2 cellular contexts compared by ENCODE assay signal in the genomic region with DNA sequence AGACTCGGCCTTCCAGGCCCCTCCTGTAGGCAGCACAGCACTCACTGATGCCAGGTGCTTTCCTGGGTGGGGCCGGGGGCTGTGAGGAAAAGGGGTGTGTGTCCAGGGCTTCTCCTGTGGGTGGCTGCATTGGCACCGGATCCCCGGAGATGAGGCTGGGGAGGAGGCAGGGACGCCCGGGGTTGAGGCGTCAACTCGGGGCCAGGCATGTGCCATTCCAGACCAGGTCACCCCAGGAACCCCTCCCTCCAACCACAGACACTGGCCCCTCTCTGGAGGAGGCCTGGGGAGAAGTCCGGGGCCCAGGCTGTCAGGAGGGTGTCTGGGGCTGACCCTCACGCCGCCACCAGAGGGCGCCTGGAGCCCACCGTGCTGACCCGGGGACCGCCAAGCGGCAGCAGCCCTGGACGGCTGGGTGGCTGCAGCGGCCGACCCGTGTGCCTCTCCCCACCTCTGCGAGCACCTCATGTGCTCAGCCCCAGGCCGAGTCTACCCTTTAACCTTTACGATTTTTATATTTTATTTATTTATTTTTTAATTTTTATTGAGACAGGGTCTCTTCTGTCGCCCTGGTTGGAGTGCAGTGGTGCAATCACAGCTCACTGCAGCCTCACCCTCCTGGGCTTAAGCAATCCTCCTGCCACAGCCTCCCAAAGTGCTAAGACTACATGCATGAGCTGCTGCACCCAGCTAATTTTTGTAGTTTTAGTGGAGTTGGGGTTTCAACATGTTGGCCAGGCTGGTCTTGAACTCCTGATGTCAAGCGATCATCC.
TF ChIP-seq lines count a peak whose summit lies in the region.

No MANE protein-coding gene starts in this region.

TF ChIP-seq in GM23338, 12 proteins besides CTCF, POLR2A, EP300 and RAD21:
- TF ChIP-seq, protein P1, sequence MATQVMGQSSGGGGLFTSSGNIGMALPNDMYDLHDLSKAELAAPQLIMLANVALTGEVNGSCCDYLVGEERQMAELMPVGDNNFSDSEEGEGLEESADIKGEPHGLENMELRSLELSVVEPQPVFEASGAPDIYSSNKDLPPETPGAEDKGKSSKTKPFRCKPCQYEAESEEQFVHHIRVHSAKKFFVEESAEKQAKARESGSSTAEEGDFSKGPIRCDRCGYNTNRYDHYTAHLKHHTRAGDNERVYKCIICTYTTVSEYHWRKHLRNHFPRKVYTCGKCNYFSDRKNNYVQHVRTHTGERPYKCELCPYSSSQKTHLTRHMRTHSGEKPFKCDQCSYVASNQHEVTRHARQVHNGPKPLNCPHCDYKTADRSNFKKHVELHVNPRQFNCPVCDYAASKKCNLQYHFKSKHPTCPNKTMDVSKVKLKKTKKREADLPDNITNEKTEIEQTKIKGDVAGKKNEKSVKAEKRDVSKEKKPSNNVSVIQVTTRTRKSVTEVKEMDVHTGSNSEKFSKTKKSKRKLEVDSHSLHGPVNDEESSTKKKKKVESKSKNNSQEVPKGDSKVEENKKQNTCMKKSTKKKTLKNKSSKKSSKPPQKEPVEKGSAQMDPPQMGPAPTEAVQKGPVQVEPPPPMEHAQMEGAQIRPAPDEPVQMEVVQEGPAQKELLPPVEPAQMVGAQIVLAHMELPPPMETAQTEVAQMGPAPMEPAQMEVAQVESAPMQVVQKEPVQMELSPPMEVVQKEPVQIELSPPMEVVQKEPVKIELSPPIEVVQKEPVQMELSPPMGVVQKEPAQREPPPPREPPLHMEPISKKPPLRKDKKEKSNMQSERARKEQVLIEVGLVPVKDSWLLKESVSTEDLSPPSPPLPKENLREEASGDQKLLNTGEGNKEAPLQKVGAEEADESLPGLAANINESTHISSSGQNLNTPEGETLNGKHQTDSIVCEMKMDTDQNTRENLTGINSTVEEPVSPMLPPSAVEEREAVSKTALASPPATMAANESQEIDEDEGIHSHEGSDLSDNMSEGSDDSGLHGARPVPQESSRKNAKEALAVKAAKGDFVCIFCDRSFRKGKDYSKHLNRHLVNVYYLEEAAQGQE (IDR thresholded peaks at IDR 0.05; ENCODE audit: unreplicated experiment): no peak
- TF ChIP-seq JUNB (IDR thresholded peaks at IDR 0.05; ENCODE audit: unreplicated experiment) (no peak), NANOG (IDR thresholded peaks at IDR 0.05; ENCODE audit: borderline replicate concordance) (no peak), ZNF331 (CRISPR knock-in tag; IDR thresholded peaks at IDR 0.05; ENCODE audit: low read depth) (no peak), POLR2AphosphoS5 (IDR thresholded peaks at IDR 0.05; ENCODE audit: low read depth) (no peak)

TF ChIP-seq in neural cell, 6 proteins besides CTCF, POLR2A, EP300 and RAD21:
- TF ChIP-seq, protein P1 (IDR thresholded peaks at IDR 0.05; ENCODE audit: borderline replicate concordance): no peak
- TF ChIP-seq EZH2 (IDR thresholded peaks at IDR 0.05; ENCODE audit: borderline replicate concordance, insufficient read depth, low read length, poor library complexity, severe bottlenecking): no peak
- TF ChIP-seq SMC3 (conservative IDR thresholded peaks at IDR 0.05; ENCODE audit: poor library complexity): peak; percentile 87
